Comparison of ENCODE assay signal across 23 cellular contexts in genomic region chr10:133295426-133296320, GRCh38. TPM values are rescaled to one million over a fixed set of nuclear protein-coding genes. Genes with fewer than 3 reads are reported as not detected.
"Had no signal": no experiment of that assay in that cellular context is flagged by ENCODE, and none has a peak within 500 bp of the region (broad histone marks: within the 10 kb centered on the region; RNA-seq: fewer than 3 reads in every experiment).

No MANE protein-coding gene starts in this region.

- H3K9me3 Mint-ChIP-seq: naive B cell had no signal

- H3K27ac ChIP-seq: colonic mucosa, esophagus squamous epithelium, gastroesophageal sphincter, right lobe of liver, tibial artery, uterus had no signal

- H3K4me3 ChIP-seq: colonic mucosa, esophagus squamous epithelium, gastroesophageal sphincter, lung, right lobe of liver, tibial artery, upper lobe of left lung, uterus had no signal

- ATAC-seq: gastroesophageal sphincter; left cardiac atrium; left ventricle myocardium superior; right lobe of liver; stimulated activated naive CD8-positive, alpha-beta T cell treated with anti-CD3 and anti-CD28 coated beads, Interleukin-15, Interleukin-2, amounts not matched to agents 100 U/mL and 50 U/mL, for 24 hours had no signal

- DNase-seq: colonic mucosa; dermis blood vessel endothelial cell; esophagus squamous epithelium; foreskin fibroblast; kidney; left cardiac atrium; mesenchymal stem cell; midbrain; naive B cell; right lobe of liver; stimulated activated naive CD8-positive, alpha-beta T cell treated with anti-CD3 and anti-CD28 coated beads, Interleukin-15, Interleukin-2, amounts not matched to agents 100 U/mL and 50 U/mL, for 24 hours; tibial artery; uterus had no signal

- H3K27me3 ChIP-seq: colonic mucosa, esophagus squamous epithelium, gastroesophageal sphincter, right lobe of liver, tibial artery, upper lobe of left lung, uterus had no signal

- H3K36me3 ChIP-seq: uterus had no signal

- H3K27me3 Mint-ChIP-seq: naive B cell had no signal

- H3K9me3 ChIP-seq: colonic mucosa, esophagus squamous epithelium, gastroesophageal sphincter, right lobe of liver, tibial artery, upper lobe of left lung, uterus had no signal

- H3K4me1 ChIP-seq: colonic mucosa, gastroesophageal sphincter, right lobe of liver, tibial artery, uterus had no signal

RNA-seq across cellular contexts. Expression of gene CALY, which starts 41.0 kb away (rescaled TPM):
- total RNA-seq: dermis blood vessel endothelial cell, esophagus squamous epithelium, left cardiac atrium, left ventricle myocardium superior, lung, right lobe of liver, skeletal muscle tissue had no signal
- polyA plus RNA-seq: lung had no signal

RNA-seq across cellular contexts. Expression of gene PRAP1, which starts 51.5 kb away (rescaled TPM):
- total RNA-seq: cerebellum, dermis blood vessel endothelial cell, epithelial cell of proximal tubule, esophagus squamous epithelium, gastroesophageal sphincter, left cardiac atrium, left ventricle myocardium superior, osteocyte, skeletal muscle tissue, temporal lobe, upper lobe of left lung, uterus had no signal
- polyA plus RNA-seq: lung, neural cell had no signal
